In genomic region chr19:615619-616018, GRCh38 we compare ENCODE assay signal across 18 cellular contexts. TPM values are rescaled to one million over a fixed set of nuclear protein-coding genes. Genes with fewer than 3 reads are reported as not detected.
DNase-seq lines count a peak whose midpoint lies in the region; ATAC-seq, FAIRE-seq and TF ChIP-seq lines count a peak whose summit lies in the region.
"Had no signal": no experiment of that assay in that cellular context is flagged by ENCODE, and none has a peak within 500 bp of the region (broad histone marks: within the 10 kb centered on the region; RNA-seq: fewer than 3 reads in every experiment).

No MANE protein-coding gene starts in this region.

- 97% methylated on average over 33 of the region's 33 CpGs for WGBS in HepG2 (ENCODE audit: low lambda C conversion rate)

- no peak for TF ChIP-seq POLR2A in HepG2 (IDR thresholded peaks at IDR 0.05; ENCODE audit: insufficient read depth in 1 of 2, low read depth in 2 of 2, low read length in 2 of 2)

- POLR2A ChIA-PET in HepG2 (lab: Yijun Ruan, JAX) = no interaction called here

- H3K9me3 Mint-ChIP-seq in stimulated activated naive CD8-positive, alpha-beta T cell treated with anti-CD3 and anti-CD28 coated beads, Interleukin-15, Interleukin-2, amounts not matched to agents 100 ng/mL and 50 ng/mL, for 24 hours = no peaks in the 10 kb centered on the region

- no peak for FAIRE-seq in HepG2 (lab: Jason Lieb, UNC)
- FAIRE-seq: TTC549 had no signal

- TF ChIP-seq CTCF in coronary artery (IDR thresholded peaks at IDR 0.05) (no peak), HepG2 (CRISPR knock-in tag; IDR thresholded peaks at IDR 0.05) (no peak), upper lobe of right lung (IDR thresholded peaks at IDR 0.05) (no peak)

- no peaks in the 10 kb centered on the region for H4K20me1 ChIP-seq in HepG2 (ENCODE audit: insufficient read depth, low read length)

- no peaks in the 10 kb centered on the region for H3K27me3 Mint-ChIP-seq in stimulated activated naive CD8-positive, alpha-beta T cell treated with anti-CD3 and anti-CD28 coated beads, Interleukin-15, Interleukin-2, amounts not matched to agents 100 ng/mL and 50 ng/mL, for 24 hours

- H3K4me3 ChIP-seq in coronary artery (peak overlapping the region; percentile 58), HepG2 (replicated peaks in 1 of 3; ENCODE audit: insufficient read depth in 1 of 3, low read depth in 2 of 3, low read length in 3 of 3) (no peak overlapping the region), upper lobe of right lung (no peak overlapping the region)
- H3K4me3 ChIP-seq: lung had no signal

- peaks cover 9 to 25% of the 10 kb centered on the region in 2 experiments; a peak in 4 of 5 replicates for H3K36me3 ChIP-seq in HepG2 (replicated peaks in 1 of 2; ENCODE audit: control insufficient read depth in 1 of 2, insufficient read depth in 2 of 2, low read length in 2 of 2)
- peaks cover 24% of the 10 kb centered on the region for H3K36me3 ChIP-seq in upper lobe of right lung

- H3K9me3 ChIP-seq in HepG2 (ENCODE audit: low read length) = no peaks in the 10 kb centered on the region
- no peaks in the 10 kb centered on the region for H3K9me3 ChIP-seq in upper lobe of right lung
- H3K9me3 ChIP-seq: neutrophil, spleen had no signal

- no peak overlapping the region for H3K9ac ChIP-seq in HepG2 (ENCODE audit: insufficient read depth, low read depth, low read length)

- in situ Hi-C loops in HepG2 (cut with HindIII; ENCODE audit: extremely low pct_ligation_motif_present, low pct_unique_long_range_greater_than_20kb) = no loop called here

- CTCF ChIA-PET in HepG2 (lab: Yijun Ruan, JAX; ENCODE audit: low intra/inter-chr PET ratio, low total read pairs) = no interaction called here

- no peak for DNase-seq in stimulated activated naive CD8-positive, alpha-beta T cell treated with anti-CD3 and anti-CD28 coated beads, Interleukin-15, Interleukin-2, amounts not matched to agents 100 U/mL and 50 U/mL, for 24 hours
- no peak for DNase-seq in coronary artery (ENCODE audit: low spot score)
- no peak for DNase-seq in HepG2 (ENCODE audit: low spot score)
- no peak for DNase-seq in upper lobe of right lung
- DNase-seq in sciatic nerve (ENCODE audit: low spot score) = no peak
- DNase-seq: HCEC 1CT, hypothalamus, Kasumi-1, NCI-H1436, spleen had no signal

- H3K27me3 ChIP-seq in HepG2 (ENCODE audit: control insufficient read depth in 1 of 2, insufficient read depth in 2 of 2, low read length in 2 of 2) (no peaks in the 10 kb centered on the region), upper lobe of right lung (no peaks in the 10 kb centered on the region)

- peak overlapping the region; percentile 49 for H3K27ac Mint-ChIP-seq in stimulated activated naive CD8-positive, alpha-beta T cell treated with anti-CD3 and anti-CD28 coated beads, Interleukin-15, Interleukin-2, amounts not matched to agents 100 ng/mL and 50 ng/mL, for 24 hours

- H3K4me1 Mint-ChIP-seq in stimulated activated naive CD8-positive, alpha-beta T cell treated with anti-CD3 and anti-CD28 coated beads, Interleukin-15, Interleukin-2, amounts not matched to agents 100 ng/mL and 50 ng/mL, for 24 hours (ENCODE audit: low read depth) = peaks cover 26% of the 10 kb centered on the region

- H3K4me3 Mint-ChIP-seq in stimulated activated naive CD8-positive, alpha-beta T cell treated with anti-CD3 and anti-CD28 coated beads, Interleukin-15, Interleukin-2, amounts not matched to agents 100 ng/mL and 50 ng/mL, for 24 hours = peak overlapping the region; percentile 37

- TF ChIP-seq EP300 in HepG2 (IDR thresholded peaks at IDR 0.05; ENCODE audit: low read depth in 2 of 2, low read length in 2 of 2) (no peak), HepG2 (CRISPR knock-in tag; IDR thresholded peaks at IDR 0.05; ENCODE audit: borderline replicate concordance) (no peak)

- no peak for ATAC-seq in stimulated activated naive CD8-positive, alpha-beta T cell treated with anti-CD3 and anti-CD28 coated beads, Interleukin-15, Interleukin-2, amounts not matched to agents 100 U/mL and 50 U/mL, for 24 hours
- no peak for ATAC-seq in HepG2
- peak; percentile 48 for ATAC-seq in upper lobe of right lung
- ATAC-seq in GM21447 (IDR thresholded peaks at IDR 0.05; ENCODE audit: unreplicated experiment) = no peak
- no peak for ATAC-seq in HG02678 (IDR thresholded peaks at IDR 0.05; ENCODE audit: unreplicated experiment)
- no peak for ATAC-seq in sciatic nerve

- peaks cover 13% of the 10 kb centered on the region for H3K36me3 Mint-ChIP-seq in stimulated activated naive CD8-positive, alpha-beta T cell treated with anti-CD3 and anti-CD28 coated beads, Interleukin-15, Interleukin-2, amounts not matched to agents 100 ng/mL and 50 ng/mL, for 24 hours (ENCODE audit: low read depth)

- H3K79me2 ChIP-seq in HepG2 (ENCODE audit: insufficient read depth, low read length) = no peaks in the 10 kb centered on the region

- H3K27ac ChIP-seq in coronary artery (no peak overlapping the region), HepG2 (ENCODE audit: extremely low read length, insufficient read depth, low read length) (no peak overlapping the region), upper lobe of right lung (no peak overlapping the region)
- H3K27ac ChIP-seq: neutrophil, spleen had no signal

- no peak overlapping the region for H2AFZ ChIP-seq in HepG2 (ENCODE audit: low read length)

- BruUV-seq in HepG2 (replicated peaks; lab: Mats Ljungman, UMichigan) = no TSS peak

- H3K4me1 ChIP-seq in HepG2 (ENCODE audit: insufficient read depth, low read length) (no peaks in the 10 kb centered on the region), upper lobe of right lung (no peaks in the 10 kb centered on the region)

- intact Hi-C loops in HepG2 (cut with micrococcal nuclease; ENCODE audit: unreplicated experiment) = no loop called here
- intact Hi-C loops in upper lobe of right lung (cut with DNase I) = no loop called here
- intact Hi-C loops in sciatic nerve (cut with DNase I) = no loop called here

- no peak for TF ChIP-seq RAD21 in HepG2 (CRISPR knock-in tag; IDR thresholded peaks at IDR 0.05)

- H3K4me2 ChIP-seq in HepG2 (ENCODE audit: low read depth, low read length) = no peak overlapping the region

RNA-seq across cellular contexts. Expression of gene POLRMT, which starts 17.7 kb away (rescaled TPM):
- total RNA-seq in HepG2 (2016; rRNA removed; fragmentation: Illumina TruSeq; extraction: Trizol) (52.5 and 78.0 TPM in 2 replicates), upper lobe of right lung (36.0 TPM), sciatic nerve (36.1 TPM)
- 14.6 and 16.3 TPM in 2 replicates for total RNA-seq in HepG2 (2016; cell fraction: cytosol; rRNA removed; fragmentation: Illumina TruSeq; extraction: Trizol; ENCODE audit: low read depth)
- 49.1 and 82.6 TPM in 2 replicates for total RNA-seq in HepG2 (2016; cell fraction: insoluble cytoplasmic fraction; rRNA removed; fragmentation: Illumina TruSeq; extraction: Trizol)
- total RNA-seq in HepG2 (2016; cell fraction: membrane; rRNA removed; fragmentation: Illumina TruSeq; extraction: Trizol) = 30.6 and 32.9 TPM in 2 replicates
- total RNA-seq in HepG2 (2016; cell fraction: nucleus; rRNA removed; fragmentation: Illumina TruSeq; extraction: Trizol) = 53.4 and 70.1 TPM in 2 replicates
- polyA plus RNA-seq in HepG2 (2011; rRNA removed) = 101 and 114 TPM in 2 replicates
- polyA plus RNA-seq in HepG2 (2011; cell fraction: cytosol; rRNA removed) = 20.8 and 36.5 TPM in 2 replicates
- 255 and 333 TPM in 2 replicates for polyA plus RNA-seq in HepG2 (2011; cell fraction: nucleus; rRNA removed)
- polyA plus RNA-seq in HepG2 (2012) = 52.2 and 65.7 TPM in 2 replicates
- 16.5 and 17.7 TPM in 2 replicates for polyA plus RNA-seq in HepG2 (2016; cell fraction: cytosol; fragmentation: Illumina TruSeq; extraction: Trizol; ENCODE audit: low read depth)
- polyA plus RNA-seq in HepG2 (2016; cell fraction: insoluble cytoplasmic fraction; fragmentation: Illumina TruSeq; extraction: Trizol; ENCODE audit: low read depth) = 70.9 and 71.7 TPM in 2 replicates
- 34.9 and 37.3 TPM in 2 replicates for polyA plus RNA-seq in HepG2 (2016; cell fraction: membrane; fragmentation: Illumina TruSeq; extraction: Trizol; ENCODE audit: low read depth)
- 138 and 146 TPM in 2 replicates for polyA plus RNA-seq in HepG2 (2016; cell fraction: nucleus; fragmentation: Illumina TruSeq; extraction: Trizol; ENCODE audit: insufficient read depth, low read depth)
- polyA minus RNA-seq in HepG2 (2011; rRNA and poly(A)+ RNA removed; ENCODE audit: low replicate concordance) = 247 and 377 TPM in 2 replicates
- 67.1 and 69.6 TPM in 2 replicates for polyA minus RNA-seq in HepG2 (2011; cell fraction: cytosol; rRNA and poly(A)+ RNA removed)
- polyA minus RNA-seq in HepG2 (2011; cell fraction: nucleus; rRNA and poly(A)+ RNA removed) = 37.9 and 42.3 TPM in 2 replicates

RNA-seq across cellular contexts. Expression of gene FGF22, which starts 24.1 kb away (rescaled TPM):
- total RNA-seq in HepG2 (2016; rRNA removed; fragmentation: Illumina TruSeq; extraction: Trizol) = 0.24 TPM in 1 of 2 replicates, not detected in the other
- not detected in 2 replicates for total RNA-seq in HepG2 (2016; cell fraction: cytosol; rRNA removed; fragmentation: Illumina TruSeq; extraction: Trizol; ENCODE audit: low read depth)
- total RNA-seq in HepG2 (2016; cell fraction: insoluble cytoplasmic fraction; rRNA removed; fragmentation: Illumina TruSeq; extraction: Trizol) = 0.09 TPM in 1 of 2 replicates, not detected in the other
- 0.17 and 0.19 TPM in 2 replicates for total RNA-seq in HepG2 (2016; cell fraction: membrane; rRNA removed; fragmentation: Illumina TruSeq; extraction: Trizol)
- total RNA-seq in HepG2 (2016; cell fraction: nucleus; rRNA removed; fragmentation: Illumina TruSeq; extraction: Trizol) = not detected in 2 replicates
- 0.07 TPM in 1 of 2 replicates, not detected in the other for polyA plus RNA-seq in HepG2 (2011; rRNA removed)
- polyA plus RNA-seq in HepG2 (2011; cell fraction: cytosol; rRNA removed) = not detected in 2 replicates
- polyA plus RNA-seq in HepG2 (2011; cell fraction: nucleus; rRNA removed) = not detected in 2 replicates
- polyA plus RNA-seq in HepG2 (2012) = 0.09 and 0.27 TPM in 2 replicates
- 0.08 and 0.16 TPM in 2 replicates for polyA plus RNA-seq in HepG2 (2016; cell fraction: cytosol; fragmentation: Illumina TruSeq; extraction: Trizol; ENCODE audit: low read depth)
- not detected in 2 replicates for polyA plus RNA-seq in HepG2 (2016; cell fraction: insoluble cytoplasmic fraction; fragmentation: Illumina TruSeq; extraction: Trizol; ENCODE audit: low read depth)
- polyA plus RNA-seq in HepG2 (2016; cell fraction: membrane; fragmentation: Illumina TruSeq; extraction: Trizol; ENCODE audit: low read depth) = 0.13 TPM in 1 of 2 replicates, not detected in the other
- 0.33 TPM in 1 of 2 replicates, not detected in the other for polyA plus RNA-seq in HepG2 (2016; cell fraction: nucleus; fragmentation: Illumina TruSeq; extraction: Trizol; ENCODE audit: insufficient read depth, low read depth)
- not detected in 2 replicates for polyA minus RNA-seq in HepG2 (2011; rRNA and poly(A)+ RNA removed; ENCODE audit: low replicate concordance)
- not detected in 2 replicates for polyA minus RNA-seq in HepG2 (2011; cell fraction: cytosol; rRNA and poly(A)+ RNA removed)
- polyA minus RNA-seq in HepG2 (2011; cell fraction: nucleus; rRNA and poly(A)+ RNA removed) = not detected in 2 replicates
- 0.52 TPM for total RNA-seq in upper lobe of right lung
- 3.2 TPM for total RNA-seq in sciatic nerve
- total RNA-seq: epithelial cell of proximal tubule, NCI-H460 had no signal

RNA-seq across cellular contexts. Expression of gene HCN2, which starts 25.9 kb away (rescaled TPM):
- not detected in 2 replicates for total RNA-seq in HepG2 (2016; rRNA removed; fragmentation: Illumina TruSeq; extraction: Trizol)
- not detected in 2 replicates for total RNA-seq in HepG2 (2016; cell fraction: cytosol; rRNA removed; fragmentation: Illumina TruSeq; extraction: Trizol; ENCODE audit: low read depth)
- total RNA-seq in HepG2 (2016; cell fraction: insoluble cytoplasmic fraction; rRNA removed; fragmentation: Illumina TruSeq; extraction: Trizol) = not detected in 2 replicates
- total RNA-seq in HepG2 (2016; cell fraction: membrane; rRNA removed; fragmentation: Illumina TruSeq; extraction: Trizol) = 0.03 TPM in 1 of 2 replicates, not detected in the other
- total RNA-seq in HepG2 (2016; cell fraction: nucleus; rRNA removed; fragmentation: Illumina TruSeq; extraction: Trizol) = not detected in 2 replicates
- 0.01 and 0.05 TPM in 2 replicates for polyA plus RNA-seq in HepG2 (2011; rRNA removed)
- polyA plus RNA-seq in HepG2 (2011; cell fraction: cytosol; rRNA removed) = 0.07 and 0.09 TPM in 2 replicates
- 0.19 and 0.24 TPM in 2 replicates for polyA plus RNA-seq in HepG2 (2011; cell fraction: nucleus; rRNA removed)
- polyA plus RNA-seq in HepG2 (2012) = 0.15 and 0.39 TPM in 2 replicates
- polyA plus RNA-seq in HepG2 (2016; cell fraction: cytosol; fragmentation: Illumina TruSeq; extraction: Trizol; ENCODE audit: low read depth) = 0.07 TPM in 1 of 2 replicates, not detected in the other
- not detected in 2 replicates for polyA plus RNA-seq in HepG2 (2016; cell fraction: insoluble cytoplasmic fraction; fragmentation: Illumina TruSeq; extraction: Trizol; ENCODE audit: low read depth)
- polyA plus RNA-seq in HepG2 (2016; cell fraction: membrane; fragmentation: Illumina TruSeq; extraction: Trizol; ENCODE audit: low read depth) = 0.05 TPM in 1 of 2 replicates, not detected in the other
- not detected in 2 replicates for polyA plus RNA-seq in HepG2 (2016; cell fraction: nucleus; fragmentation: Illumina TruSeq; extraction: Trizol; ENCODE audit: insufficient read depth, low read depth)
- polyA minus RNA-seq in HepG2 (2011; rRNA and poly(A)+ RNA removed; ENCODE audit: low replicate concordance) = 0.16 and 9.3 TPM in 2 replicates
- polyA minus RNA-seq in HepG2 (2011; cell fraction: cytosol; rRNA and poly(A)+ RNA removed) = not detected in 2 replicates
- polyA minus RNA-seq in HepG2 (2011; cell fraction: nucleus; rRNA and poly(A)+ RNA removed) = not detected in 2 replicates
- total RNA-seq in upper lobe of right lung = 0.52 TPM
- 0.27 TPM for total RNA-seq in sciatic nerve
- total RNA-seq: epithelial cell of proximal tubule had no signal

RNA-seq across cellular contexts. Expression of gene BSG, which starts 43.2 kb away (rescaled TPM):
- total RNA-seq in HepG2 (2016; rRNA removed; fragmentation: Illumina TruSeq; extraction: Trizol) (136 and 309 TPM in 2 replicates), upper lobe of right lung (359 TPM), sciatic nerve (246 TPM)
- total RNA-seq in HepG2 (2016; cell fraction: cytosol; rRNA removed; fragmentation: Illumina TruSeq; extraction: Trizol; ENCODE audit: low read depth) = 81.8 and 84.4 TPM in 2 replicates
- 114 and 317 TPM in 2 replicates for total RNA-seq in HepG2 (2016; cell fraction: insoluble cytoplasmic fraction; rRNA removed; fragmentation: Illumina TruSeq; extraction: Trizol)
- 96.0 and 109 TPM in 2 replicates for total RNA-seq in HepG2 (2016; cell fraction: membrane; rRNA removed; fragmentation: Illumina TruSeq; extraction: Trizol)
- total RNA-seq in HepG2 (2016; cell fraction: nucleus; rRNA removed; fragmentation: Illumina TruSeq; extraction: Trizol) = 271 and 340 TPM in 2 replicates
- 754 and 1,057 TPM in 2 replicates for polyA plus RNA-seq in HepG2 (2011; rRNA removed)
- polyA plus RNA-seq in HepG2 (2011; cell fraction: cytosol; rRNA removed) = 595 and 749 TPM in 2 replicates
- polyA plus RNA-seq in HepG2 (2011; cell fraction: nucleus; rRNA removed) = 561 and 615 TPM in 2 replicates
- polyA plus RNA-seq in HepG2 (2012) = 926 and 933 TPM in 2 replicates
- 148 and 149 TPM in 2 replicates for polyA plus RNA-seq in HepG2 (2016; cell fraction: cytosol; fragmentation: Illumina TruSeq; extraction: Trizol; ENCODE audit: low read depth)
- polyA plus RNA-seq in HepG2 (2016; cell fraction: insoluble cytoplasmic fraction; fragmentation: Illumina TruSeq; extraction: Trizol; ENCODE audit: low read depth) = 179 and 219 TPM in 2 replicates
- polyA plus RNA-seq in HepG2 (2016; cell fraction: membrane; fragmentation: Illumina TruSeq; extraction: Trizol; ENCODE audit: low read depth) = 152 and 167 TPM in 2 replicates
- polyA plus RNA-seq in HepG2 (2016; cell fraction: nucleus; fragmentation: Illumina TruSeq; extraction: Trizol; ENCODE audit: insufficient read depth, low read depth) = 760 and 837 TPM in 2 replicates
- 426 and 707 TPM in 2 replicates for polyA minus RNA-seq in HepG2 (2011; rRNA and poly(A)+ RNA removed; ENCODE audit: low replicate concordance)
- polyA minus RNA-seq in HepG2 (2011; cell fraction: cytosol; rRNA and poly(A)+ RNA removed) = 369 and 454 TPM in 2 replicates
- polyA minus RNA-seq in HepG2 (2011; cell fraction: nucleus; rRNA and poly(A)+ RNA removed) = 97.1 and 115 TPM in 2 replicates

RNA-seq across cellular contexts. Expression of gene RNF126, which starts 47.4 kb away (rescaled TPM):
- total RNA-seq in HepG2 (2016; rRNA removed; fragmentation: Illumina TruSeq; extraction: Trizol) (18.5 and 34.0 TPM in 2 replicates), upper lobe of right lung (32.9 TPM), sciatic nerve (33.1 TPM)
- 60.7 and 62.9 TPM in 2 replicates for total RNA-seq in HepG2 (2016; cell fraction: cytosol; rRNA removed; fragmentation: Illumina TruSeq; extraction: Trizol; ENCODE audit: low read depth)
- 14.0 and 32.5 TPM in 2 replicates for total RNA-seq in HepG2 (2016; cell fraction: insoluble cytoplasmic fraction; rRNA removed; fragmentation: Illumina TruSeq; extraction: Trizol)
- total RNA-seq in HepG2 (2016; cell fraction: membrane; rRNA removed; fragmentation: Illumina TruSeq; extraction: Trizol) = 51.8 and 70.5 TPM in 2 replicates
- 20.4 and 26.7 TPM in 2 replicates for total RNA-seq in HepG2 (2016; cell fraction: nucleus; rRNA removed; fragmentation: Illumina TruSeq; extraction: Trizol)
- 23.2 and 24.6 TPM in 2 replicates for polyA plus RNA-seq in HepG2 (2011; rRNA removed)
- polyA plus RNA-seq in HepG2 (2011; cell fraction: cytosol; rRNA removed) = 21.4 and 33.6 TPM in 2 replicates
- polyA plus RNA-seq in HepG2 (2011; cell fraction: nucleus; rRNA removed) = 96.9 and 98.7 TPM in 2 replicates
- polyA plus RNA-seq in HepG2 (2012) = 47.4 and 51.2 TPM in 2 replicates
- 83.7 and 90.8 TPM in 2 replicates for polyA plus RNA-seq in HepG2 (2016; cell fraction: cytosol; fragmentation: Illumina TruSeq; extraction: Trizol; ENCODE audit: low read depth)
- 29.9 and 39.9 TPM in 2 replicates for polyA plus RNA-seq in HepG2 (2016; cell fraction: insoluble cytoplasmic fraction; fragmentation: Illumina TruSeq; extraction: Trizol; ENCODE audit: low read depth)
- polyA plus RNA-seq in HepG2 (2016; cell fraction: membrane; fragmentation: Illumina TruSeq; extraction: Trizol; ENCODE audit: low read depth) = 79.7 and 88.6 TPM in 2 replicates
- 75.9 and 77.0 TPM in 2 replicates for polyA plus RNA-seq in HepG2 (2016; cell fraction: nucleus; fragmentation: Illumina TruSeq; extraction: Trizol; ENCODE audit: insufficient read depth, low read depth)
- 10.7 and 26.6 TPM in 2 replicates for polyA minus RNA-seq in HepG2 (2011; rRNA and poly(A)+ RNA removed; ENCODE audit: low replicate concordance)
- polyA minus RNA-seq in HepG2 (2011; cell fraction: cytosol; rRNA and poly(A)+ RNA removed) = 18.3 and 21.9 TPM in 2 replicates
- 28.0 and 36.3 TPM in 2 replicates for polyA minus RNA-seq in HepG2 (2011; cell fraction: nucleus; rRNA and poly(A)+ RNA removed)
